ENCODE assay signal across 11 cellular contexts in genomic region chr2:66431840-66432511, GRCh38. TPM values are rescaled to one million over a fixed set of nuclear protein-coding genes. Genes with fewer than 3 reads are reported as not detected.
DNase-seq lines count a peak whose midpoint lies in the region; ATAC-seq and TF ChIP-seq lines count a peak whose summit lies in the region.
"Had no signal": no experiment of that assay in that cellular context is flagged by ENCODE, and none has a peak within 500 bp of the region (broad histone marks: within the 10 kb centered on the region; RNA-seq: fewer than 3 reads in every experiment).

No MANE protein-coding gene starts in this region.

- H3K4me1 ChIP-seq in lower lobe of right lung (peaks cover 17% of the 10 kb centered on the region), upper lobe of right lung (peaks cover 4% of the 10 kb centered on the region)

- peaks cover 68% of the 10 kb centered on the region for H3K27me3 Mint-ChIP-seq in central memory CD8-positive, alpha-beta T cell
- peaks cover 65% of the 10 kb centered on the region in 2 donors for H3K27me3 Mint-ChIP-seq in stimulated activated naive B cell treated with anti-CD40 and anti-IgM and Interleukin-4, amounts not matched to agents 10 μg/mL and 1 μg/mL and 100 μg/mL, for 72 hours

- H3K9me3 ChIP-seq in lower lobe of right lung (no peaks in the 10 kb centered on the region), upper lobe of right lung (no peaks in the 10 kb centered on the region)
- H3K9me3 ChIP-seq: gastrocnemius medialis had no signal

- no peak for ATAC-seq in central memory CD8-positive, alpha-beta T cell (replicated peaks; ENCODE audit: extremely low read depth, poor library complexity, severe bottlenecking)
- ATAC-seq in lower lobe of right lung (no peak), HG02840 (IDR thresholded peaks at IDR 0.05; ENCODE audit: low FRiP score, unreplicated experiment) (no peak), upper lobe of right lung (no peak)
- no peak for ATAC-seq in stimulated activated naive B cell treated with anti-CD40 and anti-IgM and Interleukin-4, amounts not matched to agents 10 μg/mL and 1 μg/mL and 100 μg/mL, for 72 hours (replicated peaks)

- DNase-seq in KBM-7 (peak; percentile 35), lower lobe of right lung (peak; percentile 45), NCI-H345 (lab: John Stamatoyannopoulos, UW) (no peak), GDM1 (lab: John Stamatoyannopoulos, UW) (no peak), upper lobe of right lung (no peak)
- no peak for DNase-seq in central memory CD8-positive, alpha-beta T cell (ENCODE audit: low spot score in 2 of 2)
- DNase-seq in stimulated activated naive B cell treated with anti-CD40 and anti-IgM and Interleukin-4, amounts not matched to agents 10 μg/mL and 1 μg/mL and 100 μg/mL, for 72 hours = no peak
- DNase-seq: gastrocnemius medialis, NCI-H2081 treated with DMSO at 0.1 percent for 48 hours had no signal

- TF ChIP-seq CTCF in lower lobe of right lung (IDR thresholded peaks at IDR 0.05) (no peak), upper lobe of right lung (IDR thresholded peaks at IDR 0.05) (no peak)

- intact Hi-C loops in lower lobe of right lung (cut with DNase I) = no loop called here
- intact Hi-C loops in upper lobe of right lung (cut with DNase I) = no loop called here

- H3K27me3 ChIP-seq in lower lobe of right lung (ENCODE audit: low read depth) (peaks cover 34% of the 10 kb centered on the region), upper lobe of right lung (peaks cover 18% of the 10 kb centered on the region)

- in situ Hi-C loops in KBM-7 (cut with MboI; ENCODE audit: low pct_unique_long_range_greater_than_20kb, low sequenced_read_pairs) = loop anchor here (10.0 kb wide), 1 partner anchor 153 kb away; no protein-coding TSS in a partner anchor

- no peak overlapping the region for H3K4me3 ChIP-seq in lower lobe of right lung
- no peak overlapping the region for H3K4me3 ChIP-seq in upper lobe of right lung

- no peaks in the 10 kb centered on the region for H3K9me3 Mint-ChIP-seq in central memory CD8-positive, alpha-beta T cell
- H3K9me3 Mint-ChIP-seq in stimulated activated naive B cell treated with anti-CD40 and anti-IgM and Interleukin-4, amounts not matched to agents 10 μg/mL and 1 μg/mL and 100 μg/mL, for 72 hours = no peaks in the 10 kb centered on the region
- H3K9me3 Mint-ChIP-seq: stimulated activated naive CD8-positive, alpha-beta T cell treated with anti-CD3 and anti-CD28 coated beads, Interleukin-15, Interleukin-2, amounts not matched to agents 100 ng/mL and 50 ng/mL, for 24 hours had no signal

- peaks cover 22% of the 10 kb centered on the region for H3K4me1 Mint-ChIP-seq in central memory CD8-positive, alpha-beta T cell
- peaks cover 25 to 38% of the 10 kb centered on the region in 2 donors for H3K4me1 Mint-ChIP-seq in stimulated activated naive B cell treated with anti-CD40 and anti-IgM and Interleukin-4, amounts not matched to agents 10 μg/mL and 1 μg/mL and 100 μg/mL, for 72 hours

- no peak overlapping the region for H3K27ac Mint-ChIP-seq in central memory CD8-positive, alpha-beta T cell (ENCODE audit: low read depth)
- H3K27ac Mint-ChIP-seq in stimulated activated naive B cell treated with anti-CD40 and anti-IgM and Interleukin-4, amounts not matched to agents 10 μg/mL and 1 μg/mL and 100 μg/mL, for 72 hours = peak overlapping the region; percentile 62

- H3K27ac ChIP-seq in lower lobe of right lung = peak overlapping the region; percentile 26
- H3K27ac ChIP-seq in upper lobe of right lung = no peak overlapping the region

- peak overlapping the region; percentile 78 for H3K4me3 Mint-ChIP-seq in central memory CD8-positive, alpha-beta T cell
- H3K4me3 Mint-ChIP-seq in stimulated activated naive B cell treated with anti-CD40 and anti-IgM and Interleukin-4, amounts not matched to agents 10 μg/mL and 1 μg/mL and 100 μg/mL, for 72 hours = no peak overlapping the region

- H3K36me3 Mint-ChIP-seq in central memory CD8-positive, alpha-beta T cell (ENCODE audit: insufficient read depth) = no peaks in the 10 kb centered on the region
- H3K36me3 Mint-ChIP-seq in stimulated activated naive B cell treated with anti-CD40 and anti-IgM and Interleukin-4, amounts not matched to agents 10 μg/mL and 1 μg/mL and 100 μg/mL, for 72 hours = peaks cover 0 to 4% of the 10 kb centered on the region in 2 donors

- H3K36me3 ChIP-seq in lower lobe of right lung (no peaks in the 10 kb centered on the region), upper lobe of right lung (no peaks in the 10 kb centered on the region)
- H3K36me3 ChIP-seq: gastrocnemius medialis had no signal

RNA-seq across cellular contexts. Expression of gene MEIS1, which starts 2.9 kb away (rescaled TPM):
- total RNA-seq in lower lobe of right lung (54.7 TPM), upper lobe of right lung (48.0 TPM)

Comparison
In these comparisons a context has a peak if more than half of its experiments do, and no peak if none do; other contexts are left out.
1. DNase-seq: peak in KBM-7 (single experiment) and lower lobe of right lung (single experiment); none in central memory CD8-positive, alpha-beta T cell (0 of 2), stimulated activated naive B cell treated with anti-CD40 and anti-IgM and Interleukin-4, amounts not matched to agents 10 μg/mL and 1 μg/mL and 100 μg/mL, for 72 hours (single experiment), NCI-H345 (single experiment), GDM1 (single experiment) and upper lobe of right lung (single experiment).